Comparison of ENCODE assay signal across 1 cellular context in the genomic region with DNA sequence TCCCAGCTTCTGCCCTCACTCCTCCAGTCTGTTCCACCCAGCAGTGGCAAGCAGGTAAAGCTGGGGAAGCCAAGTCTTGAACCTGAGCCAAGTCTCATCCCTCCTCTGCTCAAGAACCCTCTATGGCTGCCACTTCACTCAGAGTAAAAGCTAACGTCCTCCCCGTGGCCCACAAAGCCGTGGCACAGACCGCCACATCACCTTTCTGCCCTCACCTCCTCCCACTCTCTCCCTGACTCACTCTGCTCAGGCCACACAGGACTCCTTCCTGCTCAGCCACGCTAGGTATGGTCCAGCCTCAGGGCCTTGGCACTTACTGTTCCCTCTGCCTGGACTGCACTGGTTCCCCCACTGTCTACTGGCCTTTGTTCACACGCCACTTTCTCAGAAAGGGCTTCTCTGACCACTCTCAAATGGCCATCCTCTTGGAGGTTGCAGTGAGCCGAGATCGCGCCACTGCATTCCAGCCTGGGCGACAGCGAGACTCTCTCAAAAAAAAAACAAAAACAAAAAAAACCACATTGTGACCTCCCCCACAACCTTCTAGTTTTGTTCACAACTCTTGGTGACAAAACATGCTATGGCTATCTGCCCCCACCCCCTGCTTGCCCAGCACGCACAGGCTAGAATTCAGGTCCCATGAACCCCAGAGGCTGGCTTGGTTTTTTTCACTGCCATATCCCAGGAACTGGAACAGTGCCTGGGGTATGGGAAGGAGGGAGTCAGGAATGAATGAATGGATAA.
A peak's percentile ranks its signal among the peaks of the same experiment; 100 is the strongest.
TF ChIP-seq lines count a peak whose summit lies in the region.

No MANE protein-coding gene starts in this region.

TF ChIP-seq in HEK293, 187 proteins besides CTCF, POLR2A, EP300 and RAD21 (continued from another document):
- TF ChIP-seq ZNF221 (tag by site-specific recombination; IDR thresholded peaks at IDR 0.05; ENCODE audit: borderline replicate concordance) = no peak
- peak; percentile 95 for TF ChIP-seq ZNF16 (tag by site-specific recombination; IDR thresholded peaks at IDR 0.05; ENCODE audit: low read depth)
- no peak for TF ChIP-seq ZNF791 (tag by site-specific recombination; IDR thresholded peaks at IDR 0.05)
- TF ChIP-seq ZFHX2 (tag by site-specific recombination; conservative IDR thresholded peaks at IDR 0.05) = peak; percentile 52
- peak; percentile 92 for TF ChIP-seq ZNF623 (tag by site-specific recombination; IDR thresholded peaks at IDR 0.05)
- TF ChIP-seq ZBTB21 (tag by site-specific recombination; IDR thresholded peaks at IDR 0.05) = no peak
- TF ChIP-seq EGR2 (tag by site-specific recombination; IDR thresholded peaks at IDR 0.05; ENCODE audit: low read depth) = peak; percentile 30; the same call in 1 of the 2 replicates
- TF ChIP-seq PRDM1 (tag by site-specific recombination; IDR thresholded peaks at IDR 0.05) = peak; percentile 31; the same call in 1 of the 2 replicates
- no peak for TF ChIP-seq ZBTB48 (tag by site-specific recombination; IDR thresholded peaks at IDR 0.05)
- TF ChIP-seq, protein P1, sequence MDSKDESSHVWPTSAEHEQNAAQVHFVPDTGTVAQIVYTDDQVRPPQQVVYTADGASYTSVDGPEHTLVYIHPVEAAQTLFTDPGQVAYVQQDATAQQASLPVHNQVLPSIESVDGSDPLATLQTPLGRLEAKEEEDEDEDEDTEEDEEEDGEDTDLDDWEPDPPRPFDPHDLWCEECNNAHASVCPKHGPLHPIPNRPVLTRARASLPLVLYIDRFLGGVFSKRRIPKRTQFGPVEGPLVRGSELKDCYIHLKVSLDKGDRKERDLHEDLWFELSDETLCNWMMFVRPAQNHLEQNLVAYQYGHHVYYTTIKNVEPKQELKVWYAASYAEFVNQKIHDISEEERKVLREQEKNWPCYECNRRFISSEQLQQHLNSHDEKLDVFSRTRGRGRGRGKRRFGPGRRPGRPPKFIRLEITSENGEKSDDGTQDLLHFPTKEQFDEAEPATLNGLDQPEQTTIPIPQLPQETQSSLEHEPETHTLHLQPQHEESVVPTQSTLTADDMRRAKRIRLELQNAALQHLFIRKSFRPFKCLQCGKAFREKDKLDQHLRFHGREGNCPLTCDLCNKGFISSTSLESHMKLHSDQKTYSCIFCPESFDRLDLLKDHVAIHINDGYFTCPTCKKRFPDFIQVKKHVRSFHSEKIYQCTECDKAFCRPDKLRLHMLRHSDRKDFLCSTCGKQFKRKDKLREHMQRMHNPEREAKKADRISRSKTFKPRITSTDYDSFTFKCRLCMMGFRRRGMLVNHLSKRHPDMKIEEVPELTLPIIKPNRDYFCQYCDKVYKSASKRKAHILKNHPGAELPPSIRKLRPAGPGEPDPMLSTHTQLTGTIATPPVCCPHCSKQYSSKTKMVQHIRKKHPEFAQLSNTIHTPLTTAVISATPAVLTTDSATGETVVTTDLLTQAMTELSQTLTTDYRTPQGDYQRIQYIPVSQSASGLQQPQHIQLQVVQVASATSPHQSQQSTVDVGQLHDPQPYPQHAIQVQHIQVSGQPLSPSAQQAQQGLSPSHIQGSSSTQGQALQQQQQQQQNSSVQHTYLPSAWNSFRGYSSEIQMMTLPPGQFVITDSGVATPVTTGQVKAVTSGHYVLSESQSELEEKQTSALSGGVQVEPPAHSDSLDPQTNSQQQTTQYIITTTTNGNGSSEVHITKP (tag by site-specific recombination; IDR thresholded peaks at IDR 0.05) = peak; percentile 31; the same call in 1 of the 2 replicates
